ENCODE assay signal across 8 cellular contexts in genomic region chr1:8463144-8463927, GRCh38.
DNase-seq lines count a peak whose midpoint lies in the region; ATAC-seq lines count a peak whose summit lies in the region.

No MANE protein-coding gene starts in this region.

- peak; percentile 83 to 88 for ATAC-seq in naive thymus-derived CD8-positive, alpha-beta T cell
- ATAC-seq in HG03520 (IDR thresholded peaks at IDR 0.05; ENCODE audit: unreplicated experiment) (no peak), GM18907 (IDR thresholded peaks at IDR 0.05; ENCODE audit: unreplicated experiment) (no peak)

- POLR2A ChIA-PET in naive thymus-derived CD8-positive, alpha-beta T cell (lab: Charles Lee) = interaction anchor here (0.9 to 1.6 kb wide), 3 partner anchors 32 to 63 kb away, joined by 3 to 4 read pairs (median 3); no protein-coding TSS in a partner anchor

- peak overlapping the region; percentile 45 to 94 (median 80) for H3K27ac Mint-ChIP-seq in naive thymus-derived CD8-positive, alpha-beta T cell

- H3K4me1 Mint-ChIP-seq in naive thymus-derived CD8-positive, alpha-beta T cell = peaks cover 26 to 60% (median 44%) of the 10 kb centered on the region in 4 donors

- no peaks in the 10 kb centered on the region for H3K9me3 Mint-ChIP-seq in naive thymus-derived CD8-positive, alpha-beta T cell

- peaks cover 0 to 19% (median 0%) of the 10 kb centered on the region in 3 donors for H3K36me3 Mint-ChIP-seq in naive thymus-derived CD8-positive, alpha-beta T cell

- H3K4me3 Mint-ChIP-seq in naive thymus-derived CD8-positive, alpha-beta T cell = peak overlapping the region in 6 of 10 donors; percentile 9 to 46 (median 29)

- peak; percentile 44 to 62 for DNase-seq in NCI-H2081 (lab: John Stamatoyannopoulos, UW)
- no peak for DNase-seq in NCI-H2081 treated with DMSO at 0.1 percent for 48 hours (lab: John Stamatoyannopoulos, UW)
- peak; percentile 55 for DNase-seq in RPMI8226
- DNase-seq in epidermal melanocyte (ENCODE audit: insufficient read length, low spot score) = peak; percentile 38
- DNase-seq in naive thymus-derived CD8-positive, alpha-beta T cell = peak in 7 of 10 donors; percentile 15 to 59 (median 29)
- DNase-seq in stimulated activated CD4-positive, alpha-beta T cell treated with anti-CD3 and anti-CD28 coated beads, Interleukin-2, amount 100 ng/mL, for 48 hours = no peak

- H3K27me3 Mint-ChIP-seq in naive thymus-derived CD8-positive, alpha-beta T cell = no peaks in the 10 kb centered on the region

Comparison
In these comparisons a context has a peak if more than half of its experiments do, and no peak if none do; other contexts are left out.
1. DNase-seq: peak in NCI-H2081 (2 of 2), RPMI8226 (single experiment), epidermal melanocyte (single experiment) and naive thymus-derived CD8-positive, alpha-beta T cell (7 of 10); none in NCI-H2081 treated with DMSO at 0.1 percent for 48 hours (single experiment) and stimulated activated CD4-positive, alpha-beta T cell treated with anti-CD3 and anti-CD28 coated beads, Interleukin-2, amount 100 ng/mL, for 48 hours (0 of 2).
2. ATAC-seq: peak in naive thymus-derived CD8-positive, alpha-beta T cell (2 of 2); none in HG03520 (single experiment) and GM18907 (single experiment).